Comparison of ENCODE assay signal across 26 cellular contexts in the genomic region with DNA sequence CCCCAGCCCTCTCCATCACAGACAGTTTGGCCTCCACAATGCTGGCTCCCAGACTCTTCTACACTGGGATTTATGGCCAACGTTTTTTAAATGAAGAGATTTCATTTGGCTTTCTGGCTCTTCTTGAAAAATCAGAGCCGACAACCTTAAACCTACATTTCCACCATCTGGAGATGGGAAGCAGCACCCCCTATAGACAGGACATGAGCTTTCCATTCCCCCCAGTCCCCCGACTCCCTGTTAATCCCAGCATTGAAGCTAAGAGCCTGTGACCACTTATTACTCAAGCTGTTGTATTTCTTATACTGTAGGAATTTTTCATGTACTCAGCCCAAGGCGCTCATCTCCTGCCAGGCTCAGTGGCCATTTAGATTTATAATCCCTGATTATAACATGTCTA. TPM values are rescaled to one million over a fixed set of nuclear protein-coding genes. Genes with fewer than 3 reads are reported as not detected.
DNase-seq lines count a peak whose midpoint lies in the region; ATAC-seq and TF ChIP-seq lines count a peak whose summit lies in the region.
"Had no signal": no experiment of that assay in that cellular context is flagged by ENCODE, and none has a peak within 500 bp of the region (broad histone marks: within the 10 kb centered on the region; RNA-seq: fewer than 3 reads in every experiment).

No MANE protein-coding gene starts in this region.

- no TSS peak for BruUV-seq in PC-9 (replicated peaks; lab: Mats Ljungman, UMichigan)

- H4K20me1 ChIP-seq in PC-9 (ENCODE audit: insufficient read depth): no peaks in the 10 kb centered on the region

- H3K27me3 ChIP-seq in foreskin keratinocyte (no peaks in the 10 kb centered on the region), PC-9 (ENCODE audit: insufficient read depth, low read depth) (no peaks in the 10 kb centered on the region)
- H3K27me3 ChIP-seq: breast epithelium, gastrocnemius medialis had no signal

- H3K27ac Mint-ChIP-seq in WTC11: no peak overlapping the region
- H3K27ac Mint-ChIP-seq: activated naive CD4-positive, alpha-beta T cell treated with anti-CD3 and anti-CD28 coated beads, Interleukin-2, amount 50 U/mL, for 24 hours had no signal

- peaks cover 6% of the 10 kb centered on the region; the same call in 1 of the 2 replicates for H3K4me1 Mint-ChIP-seq in WTC11

- H3K9me3 Mint-ChIP-seq in WTC11: no peaks in the 10 kb centered on the region
- H3K9me3 Mint-ChIP-seq: activated CD4-positive, alpha-beta T cell treated with anti-CD3 and anti-CD28 coated beads, Interleukin-2, amount 10 ng/mL, durations not matched to agents 7 days and 5 days; activated naive CD4-positive, alpha-beta T cell treated with anti-CD3 and anti-CD28 coated beads, Interleukin-2, amount 50 U/mL, for 24 hours; CD8-positive, alpha-beta memory T cell; immature natural killer cell had no signal

- 0 out of 2 replicates have a peak, but pooled peaks cover 5% of the 10 kb centered on the region for H3F3A ChIP-seq in PC-9 (ENCODE audit: insufficient read depth, low read depth)

- H3K9me2 ChIP-seq in PC-9 (ENCODE audit: insufficient read depth): no peaks in the 10 kb centered on the region

- H3K4me2 ChIP-seq in PC-9: no peak overlapping the region
- H3K4me2 ChIP-seq: A549 had no signal

- CTCF ChIA-PET in WTC11 (lab: Charles Lee) (interaction anchor here (0.6 to 3.3 kb wide), 26 partner anchors 8 to 202 kb away, joined by 3 to 29 read pairs (median 5); a partner anchor contains a TSS), PC-9 (lab: Charles Lee) (interaction anchor here (1.1 to 1.4 kb wide), 2 partner anchors 112 to 123 kb away, joined by 3 to 5 read pairs; no protein-coding TSS in a partner anchor)

- peaks cover 23% of the 10 kb centered on the region for H3K36me3 ChIP-seq in PC-9 (ENCODE audit: low read depth)
- H3K36me3 ChIP-seq: breast epithelium, prostate gland had no signal

- H3K9me3 ChIP-seq in PC-9 (ENCODE audit: insufficient read depth, low read depth): no peaks in the 10 kb centered on the region
- H3K9me3 ChIP-seq: A549, breast epithelium, gastrocnemius medialis, prostate gland had no signal

- intact Hi-C loops in cardiac septum (cut with DNase I): loop anchor here (10.0 kb wide), 1 partner anchor 503 kb away; no protein-coding TSS in a partner anchor
- intact Hi-C loops in left ventricle myocardium superior (cut with micrococcal nuclease): no loop called here
- intact Hi-C loops in PC-9 (cut with micrococcal nuclease; ENCODE audit: unreplicated experiment): no loop called here

- H3K79me2 ChIP-seq in PC-9 (ENCODE audit: low read depth): no peaks in the 10 kb centered on the region

- TF ChIP-seq CTCF in WTC11 (IDR thresholded peaks at IDR 0.05) (no peak), foreskin keratinocyte (conservative IDR thresholded peaks at IDR 0.05) (peak; percentile 25), PC-9 (conservative IDR thresholded peaks at IDR 0.05) (no peak)

- peaks cover 2% of the 10 kb centered on the region for H3K27me3 Mint-ChIP-seq in WTC11 (ENCODE audit: low read depth)
- H3K27me3 Mint-ChIP-seq: activated naive CD4-positive, alpha-beta T cell treated with anti-CD3 and anti-CD28 coated beads, Interleukin-2, amount 50 U/mL, for 24 hours had no signal

- H3K4me1 ChIP-seq in foreskin keratinocyte (no peaks in the 10 kb centered on the region), PC-9 (replicated peaks; ENCODE audit: insufficient read depth) (no peaks in the 10 kb centered on the region)
- H3K4me1 ChIP-seq: A549, breast epithelium, gastrocnemius medialis, prostate gland had no signal

- no peaks in the 10 kb centered on the region for H3K36me3 Mint-ChIP-seq in WTC11
- H3K36me3 Mint-ChIP-seq: activated naive CD4-positive, alpha-beta T cell treated with anti-CD3 and anti-CD28 coated beads, Interleukin-2, amount 50 U/mL, for 24 hours had no signal

- H2AFZ ChIP-seq in PC-9: no peak overlapping the region

- peak; percentile 19 for DNase-seq in cardiac septum (ENCODE audit: low spot score)
- DNase-seq in left ventricle myocardium superior: no peak
- peak; percentile 23 for DNase-seq in WTC11 (ENCODE audit: low spot score)
- DNase-seq in foreskin keratinocyte: no peak
- no peak for DNase-seq in stimulated activated CD4-positive, alpha-beta T cell treated with anti-CD3 and anti-CD28 coated beads, Interleukin-4, amount 100 ng/mL, for 1 hour
- no peak for DNase-seq in NCI-H748 (lab: John Stamatoyannopoulos, UW; ENCODE audit: unreplicated experiment)
- no peak for DNase-seq in PC-9
- DNase-seq: activated CD4-positive, alpha-beta T cell treated with anti-CD3 and anti-CD28 coated beads, Interleukin-2, amount 10 ng/mL, durations not matched to agents 7 days and 5 days; CD8-positive, alpha-beta memory T cell; effector memory CD8-positive, alpha-beta T cell; gastrocnemius medialis; immature natural killer cell; NCI-H1436; NCI-H226; stimulated activated CD4-positive, alpha-beta T cell treated with anti-CD3 and anti-CD28 coated beads, Interleukin-12 subunit alpha, Interleukin-12 subunit beta, amount 100 ng/mL, for 4 hours; stimulated activated naive CD4-positive, alpha-beta T cell treated with Interleukin-2 at 50 U/mL for 16 hours; trophoblast cell had no signal

- ATAC-seq in left ventricle myocardium superior: no peak
- peak; percentile 88 for ATAC-seq in WTC11
- no peak for ATAC-seq in foreskin keratinocyte
- ATAC-seq in HG03457 (IDR thresholded peaks at IDR 0.05; ENCODE audit: unreplicated experiment): no peak
- ATAC-seq: A549; effector memory CD8-positive, alpha-beta T cell; gastrocnemius medialis; GM12878; natural killer cell treated with Interleukin-12 subunit alpha and Interleukin-12 subunit beta and Interleukin-15 and Interleukin-18, amount 100 ng/mL, for 72 hours had no signal

- no peak overlapping the region for H3K4me3 Mint-ChIP-seq in WTC11
- H3K4me3 Mint-ChIP-seq: activated CD4-positive, alpha-beta T cell treated with anti-CD3 and anti-CD28 coated beads, Interleukin-2, amount 10 ng/mL, durations not matched to agents 7 days and 5 days; activated naive CD4-positive, alpha-beta T cell treated with anti-CD3 and anti-CD28 coated beads, Interleukin-2, amount 50 U/mL, for 24 hours; effector memory CD8-positive, alpha-beta T cell; immature natural killer cell; natural killer cell treated with Interleukin-12 subunit alpha and Interleukin-12 subunit beta and Interleukin-15 and Interleukin-18, amount 100 ng/mL, for 72 hours had no signal

- POLR2A ChIA-PET in WTC11 (lab: Charles Lee) (no interaction called here), PC-9 (lab: Charles Lee; ENCODE audit: unreplicated experiment) (no interaction called here)

- H3K27ac ChIP-seq in foreskin keratinocyte (no peak overlapping the region), PC-9 (no peak overlapping the region)
- H3K27ac ChIP-seq: A549, breast epithelium, gastrocnemius medialis, prostate gland, SK-N-MC had no signal

- H3K4me3 ChIP-seq in PC-9: no peak overlapping the region
- H3K4me3 ChIP-seq: A549, breast epithelium, gastrocnemius medialis, GM12878, lung, prostate gland, SK-N-MC had no signal

TF ChIP-seq in WTC11, 78 proteins besides CTCF, POLR2A, EP300 and RAD21 (continues in another document):
- TF ChIP-seq TCF7 (CRISPR knock-in tag; IDR thresholded peaks at IDR 0.05; ENCODE audit: low read depth) (no peak), GRHL2 (CRISPR knock-in tag; IDR thresholded peaks at IDR 0.05; ENCODE audit: insufficient replicate concordance, severe bottlenecking) (no peak), ZNF423 (CRISPR knock-in tag; IDR thresholded peaks at IDR 0.05) (no peak), NR1H2 (CRISPR knock-in tag; IDR thresholded peaks at IDR 0.05) (no peak), NR2C2 (CRISPR knock-in tag; IDR thresholded peaks at IDR 0.05) (no peak)
- TF ChIP-seq, protein P1, sequence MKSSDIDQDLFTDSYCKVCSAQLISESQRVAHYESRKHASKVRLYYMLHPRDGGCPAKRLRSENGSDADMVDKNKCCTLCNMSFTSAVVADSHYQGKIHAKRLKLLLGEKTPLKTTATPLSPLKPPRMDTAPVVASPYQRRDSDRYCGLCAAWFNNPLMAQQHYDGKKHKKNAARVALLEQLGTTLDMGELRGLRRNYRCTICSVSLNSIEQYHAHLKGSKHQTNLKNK (CRISPR knock-in tag; IDR thresholded peaks at IDR 0.05): no peak
- TF ChIP-seq, protein P2, sequence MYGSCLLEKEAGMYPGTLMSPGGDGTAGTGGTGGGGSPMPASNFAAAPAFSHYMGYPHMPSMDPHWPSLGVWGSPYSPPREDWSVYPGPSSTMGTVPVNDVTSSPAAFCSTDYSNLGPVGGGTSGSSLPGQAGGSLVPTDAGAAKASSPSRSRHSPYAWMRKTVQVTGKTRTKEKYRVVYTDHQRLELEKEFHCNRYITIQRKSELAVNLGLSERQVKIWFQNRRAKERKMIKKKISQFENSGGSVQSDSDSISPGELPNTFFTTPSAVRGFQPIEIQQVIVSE (CRISPR knock-in tag; IDR thresholded peaks at IDR 0.05; ENCODE audit: borderline replicate concordance): no peak
- TF ChIP-seq, protein P3, sequence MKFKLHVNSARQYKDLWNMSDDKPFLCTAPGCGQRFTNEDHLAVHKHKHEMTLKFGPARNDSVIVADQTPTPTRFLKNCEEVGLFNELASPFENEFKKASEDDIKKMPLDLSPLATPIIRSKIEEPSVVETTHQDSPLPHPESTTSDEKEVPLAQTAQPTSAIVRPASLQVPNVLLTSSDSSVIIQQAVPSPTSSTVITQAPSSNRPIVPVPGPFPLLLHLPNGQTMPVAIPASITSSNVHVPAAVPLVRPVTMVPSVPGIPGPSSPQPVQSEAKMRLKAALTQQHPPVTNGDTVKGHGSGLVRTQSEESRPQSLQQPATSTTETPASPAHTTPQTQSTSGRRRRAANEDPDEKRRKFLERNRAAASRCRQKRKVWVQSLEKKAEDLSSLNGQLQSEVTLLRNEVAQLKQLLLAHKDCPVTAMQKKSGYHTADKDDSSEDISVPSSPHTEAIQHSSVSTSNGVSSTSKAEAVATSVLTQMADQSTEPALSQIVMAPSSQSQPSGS (CRISPR knock-in tag; IDR thresholded peaks at IDR 0.05; ENCODE audit: borderline replicate concordance, low read depth): no peak

RNA-seq across cellular contexts. Expression of a gene that starts 34.0 kb away (rescaled TPM):
- total RNA-seq in cardiac septum: 55.2 TPM
- 48.9 TPM for total RNA-seq in left ventricle myocardium superior
- 5.7 to 8.4 TPM (median 6.9 TPM) in 3 replicates for total RNA-seq in WTC11 (2021)
- total RNA-seq in foreskin keratinocyte: 16.5 and 16.6 TPM in 2 replicates
- polyA plus RNA-seq in foreskin keratinocyte: 9.8 and 10.1 TPM in 2 replicates
- total RNA-seq in PC-9 (2021): 9.6 and 13.2 TPM in 2 replicates
- total RNA-seq: activated CD4-positive, alpha-beta T cell treated with anti-CD3 and anti-CD28 coated beads, Interleukin-2, amount 10 ng/mL, durations not matched to agents 7 days and 5 days; GM12878 had no signal
- polyA plus RNA-seq: CD8-positive, alpha-beta memory T cell had no signal

Comparison
In these comparisons a context has a peak if more than half of its experiments do, and no peak if none do; other contexts are left out.
1. DNase-seq: peak in cardiac septum (single experiment) and WTC11 (single experiment); none in left ventricle myocardium superior (single experiment), foreskin keratinocyte (0 of 2), stimulated activated CD4-positive, alpha-beta T cell treated with anti-CD3 and anti-CD28 coated beads, Interleukin-4, amount 100 ng/mL, for 1 hour (single experiment), NCI-H748 (single experiment) and PC-9 (0 of 2).